15 cellular contexts compared by ENCODE assay signal in the genomic region with DNA sequence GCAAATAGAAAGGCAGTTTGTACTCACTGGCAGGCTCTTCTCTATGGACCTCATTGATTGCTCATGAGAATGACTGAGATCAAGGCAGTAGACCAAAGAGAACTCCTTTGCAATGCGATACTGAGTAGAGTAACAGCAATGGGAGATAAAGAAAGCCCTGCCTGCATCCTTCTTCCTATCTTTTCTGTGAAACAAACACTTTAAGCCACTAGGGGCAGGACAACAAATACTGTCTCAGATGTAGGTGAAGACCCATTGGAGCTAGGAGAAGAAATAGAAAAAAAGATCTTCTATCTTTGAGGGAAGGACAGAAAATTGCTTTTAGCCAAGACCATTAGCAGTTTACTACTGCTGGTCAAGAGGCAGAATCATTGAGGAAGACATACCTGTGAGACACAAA.
A peak's percentile ranks its signal among the peaks of the same experiment; 100 is the strongest.
DNase-seq lines count a peak whose midpoint lies in the region; TF ChIP-seq lines count a peak whose summit lies in the region.
"Had no signal": no experiment of that assay in that cellular context is flagged by ENCODE, and none has a peak within 500 bp of the region (broad histone marks: within the 10 kb centered on the region; RNA-seq: fewer than 3 reads in every experiment).

No MANE protein-coding gene starts in this region.

- H3K9ac ChIP-seq in KMS-11 (no peak overlapping the region), neural progenitor cell (no peak overlapping the region), mammary epithelial cell (ENCODE audit: insufficient read depth, low read length) (no peak overlapping the region)
- H3K9ac ChIP-seq: BLaER1 treated with 17β-estradiol and CSF1 and Interleukin-3, amounts not matched to agents 10 nM and 100 nM had no signal

- no peaks in the 10 kb centered on the region for H3K36me3 Mint-ChIP-seq in neural progenitor cell

- no peak overlapping the region for H3K4me3 Mint-ChIP-seq in neural progenitor cell

- peak; percentile 36; the same call in 1 of the 3 replicates for TF ChIP-seq CTCF in GM12872 (IDR thresholded peaks at IDR 0.05; ENCODE audit: insufficient read depth, low read depth, low read length)
- 0 out of 2 replicates have a peak, but pooled peaks have one; percentile 18 for TF ChIP-seq CTCF in KMS-11 (conservative IDR thresholded peaks at IDR 0.05; ENCODE audit: low read depth, low read length)
- peak; percentile 9 for TF ChIP-seq CTCF in astrocyte of the spinal cord (IDR thresholded peaks at IDR 0.05; ENCODE audit: low read depth, low read length)
- peak; percentile 14 for TF ChIP-seq CTCF in neural progenitor cell (IDR thresholded peaks at IDR 0.05)
- no peak for TF ChIP-seq CTCF in lower leg skin (IDR thresholded peaks at IDR 0.05)
- TF ChIP-seq CTCF in mammary epithelial cell (conservative IDR thresholded peaks at IDR 0.05 in 1 of 2, IDR thresholded peaks at IDR 0.05 in 1 of 2; ENCODE audit: extremely low read depth in 1 of 2, insufficient read depth in 1 of 2, low read depth in 1 of 2, low read length in 2 of 2): peak in 1 of 2 donors; percentile 11

- H3K27ac ChIP-seq in KMS-11 (no peak overlapping the region), neural progenitor cell (no peak overlapping the region), mammary epithelial cell (ENCODE audit: insufficient read depth, low read depth, low read length) (no peak overlapping the region)
- H3K27ac ChIP-seq: BLaER1 treated with 17β-estradiol and CSF1 and Interleukin-3, amounts not matched to agents 10 nM and 100 nM; Peyer's patch had no signal

- no peak overlapping the region for H3K4me2 ChIP-seq in KMS-11
- H3K4me2 ChIP-seq in neural progenitor cell: no peak overlapping the region
- no peak overlapping the region for H3K4me2 ChIP-seq in mammary epithelial cell (ENCODE audit: insufficient read depth, low read depth, low read length)
- H3K4me2 ChIP-seq: BLaER1 treated with 17β-estradiol and CSF1 and Interleukin-3, amounts not matched to agents 10 nM and 100 nM had no signal

- H3K27me3 Mint-ChIP-seq in neural progenitor cell (ENCODE audit: insufficient read depth, low read depth): no peaks in the 10 kb centered on the region

- H3K9me3 ChIP-seq in neural progenitor cell (ENCODE audit: low read depth) (no peaks in the 10 kb centered on the region), mammary epithelial cell (replicated peaks; ENCODE audit: insufficient read depth, low read length) (no peaks in the 10 kb centered on the region)
- H3K9me3 ChIP-seq: Peyer's patch had no signal

- H3K4me1 ChIP-seq in KMS-11 (ENCODE audit: low read depth, poor library complexity, severe bottlenecking) (peaks cover 34% of the 10 kb centered on the region), neural progenitor cell (no peaks in the 10 kb centered on the region), mammary epithelial cell (ENCODE audit: insufficient read depth, low read length) (no peaks in the 10 kb centered on the region)
- H3K4me1 ChIP-seq: Peyer's patch had no signal

- H3K4me1 Mint-ChIP-seq in neural progenitor cell: no peaks in the 10 kb centered on the region

- no TSS peak for BruUV-seq in mammary epithelial cell (replicated peaks; lab: Mats Ljungman, UMichigan)

- no peaks in the 10 kb centered on the region for H3K9me3 Mint-ChIP-seq in neural progenitor cell

- in situ Hi-C loops in astrocyte of the spinal cord (cut with HindIII; ENCODE audit: low sequenced_read_pairs) (no loop called here), mammary epithelial cell (cut with MboI; ENCODE audit: low sequenced_read_pairs in 2 of 2) (no loop called here)

- H3K79me2 ChIP-seq in KMS-11 (ENCODE audit: insufficient read depth, low read depth) (no peaks in the 10 kb centered on the region), neural progenitor cell (ENCODE audit: low read depth) (no peaks in the 10 kb centered on the region), mammary epithelial cell (ENCODE audit: insufficient read depth, low read length) (no peaks in the 10 kb centered on the region)

- CTCF ChIA-PET in mammary epithelial cell (lab: Charles Lee; ENCODE audit: low non-redundant PET): no interaction called here

- dilution Hi-C loops in mammary epithelial cell (cut with HindIII; ENCODE audit: low sequenced_read_pairs): no loop called here

- H3F3A ChIP-seq in neural progenitor cell (ENCODE audit: low read depth): no peaks in the 10 kb centered on the region

- DNase-seq in astrocyte of the spinal cord (ENCODE audit: low read depth, low spot score) (no peak), neural progenitor cell (ENCODE audit: low spot score) (no peak), lower leg skin (ENCODE audit: low spot score in 2 of 2) (no peak), mammary epithelial cell (no peak), GM19238 (ENCODE audit: insufficient read length, low spot score) (no peak)
- DNase-seq: DMS153; NCI-H1436; NCI-H2107; NCI-H69; NK-92 treated with Interleukin-12 subunit alpha and Interleukin-12 subunit beta, amount 100 ng/mL, for 24 hours; Peyer's patch; SHP77 had no signal

- H3K27ac Mint-ChIP-seq in neural progenitor cell: no peak overlapping the region

- no peak overlapping the region for H3K4me3 ChIP-seq in KMS-11 (IDR thresholded peaks at IDR 0.05; ENCODE audit: insufficient read depth, low read depth, low read length)
- no peak overlapping the region for H3K4me3 ChIP-seq in astrocyte of the spinal cord (ENCODE audit: low read depth, low read length)
- H3K4me3 ChIP-seq in neural progenitor cell: no peak overlapping the region
- no peak overlapping the region for H3K4me3 ChIP-seq in lower leg skin (ENCODE audit: low read depth, poor library complexity, severe bottlenecking)
- H3K4me3 ChIP-seq in mammary epithelial cell (replicated peaks in 1 of 3; ENCODE audit: insufficient read depth in 1 of 3, low read depth in 2 of 3, low read length in 3 of 3): no peak overlapping the region
- H3K4me3 ChIP-seq: Peyer's patch had no signal

- intact Hi-C loops in lower leg skin (cut with DNase I; ENCODE audit: low total_unique reads): no loop called here
- intact Hi-C loops in mammary epithelial cell (cut with micrococcal nuclease): no loop called here

- H3K36me3 ChIP-seq in KMS-11 (ENCODE audit: insufficient read depth) (no peaks in the 10 kb centered on the region), neural progenitor cell (no peaks in the 10 kb centered on the region), mammary epithelial cell (ENCODE audit: insufficient read depth, low read length) (no peaks in the 10 kb centered on the region)
- H3K36me3 ChIP-seq: BLaER1 treated with 17β-estradiol and CSF1 and Interleukin-3, amounts not matched to agents 10 nM and 100 nM; Peyer's patch had no signal

- H4K20me1 ChIP-seq in KMS-11 (ENCODE audit: insufficient read depth) (no peaks in the 10 kb centered on the region), neural progenitor cell (ENCODE audit: low read depth) (no peaks in the 10 kb centered on the region), mammary epithelial cell (ENCODE audit: insufficient read depth, low read length) (no peaks in the 10 kb centered on the region)
- H4K20me1 ChIP-seq: BLaER1 treated with 17β-estradiol and CSF1 and Interleukin-3, amounts not matched to agents 10 nM and 100 nM had no signal

- WGBS in lower leg skin, 2 donors: 96 to 100% methylated on average over 1 of the region's 1 CpG
- WGBS in mammary epithelial cell (ENCODE audit: low coverage, missing lambda C conversion rate): 93% methylated on average over 1 of the region's 1 CpG

- TF ChIP-seq POLR2A in lower leg skin (IDR thresholded peaks at IDR 0.05): no peak

- H2AFZ ChIP-seq in KMS-11 (ENCODE audit: low read depth) (no peak overlapping the region), neural progenitor cell (replicated peaks) (no peak overlapping the region), mammary epithelial cell (ENCODE audit: low read depth, low read length) (no peak overlapping the region)

- no peaks in the 10 kb centered on the region for H3K27me3 ChIP-seq in KMS-11 (ENCODE audit: insufficient read depth, low read depth)
- H3K27me3 ChIP-seq in neural progenitor cell: no peaks in the 10 kb centered on the region
- peaks cover 5% of the 10 kb centered on the region for H3K27me3 ChIP-seq in mammary epithelial cell (ENCODE audit: insufficient read depth, low read length)
- H3K27me3 ChIP-seq: BLaER1 treated with 17β-estradiol and CSF1 and Interleukin-3, amounts not matched to agents 10 nM and 100 nM; Peyer's patch had no signal

Comparison
In these comparisons a context has a peak if more than half of its experiments do, and no peak if none do; other contexts are left out.
1. CTCF ChIP-seq: peak in GM12872 (single experiment), KMS-11 (single experiment), astrocyte of the spinal cord (single experiment) and neural progenitor cell (single experiment); none in lower leg skin (0 of 3).